Comparison of ENCODE assay signal across 8 cellular contexts in genomic region chr18:46470714-46471113, GRCh38.
"Had no signal": no experiment of that assay in that cellular context is flagged by ENCODE, and none has a peak within 500 bp of the region (broad histone marks: within the 10 kb centered on the region; RNA-seq: fewer than 3 reads in every experiment).

No MANE protein-coding gene starts in this region.

- DNase-seq: GM23248, H9, HCEC 1CT, HFFc6, IMR-90, KG1 had no signal

- H3K4me3 ChIP-seq: GM23248, K562 had no signal

- H3K9ac ChIP-seq: GM23248 had no signal

- H3K27ac ChIP-seq: GM23248, HL-60 had no signal

- ATAC-seq: K562 had no signal
